ENCODE assay signal across 6 cellular contexts in genomic region chr4:118531947-118532346, GRCh38.
DNase-seq lines count a peak whose midpoint lies in the region; ATAC-seq, FAIRE-seq and TF ChIP-seq lines count a peak whose summit lies in the region.
"Not testable (repeated sequence)": the region's sequence is repeated elsewhere in the genome, so short reads cannot be mapped to it uniquely, and the experiment has no call there.

No MANE protein-coding gene starts in this region.

- H3K4me2 ChIP-seq in A549 = not testable (repeated sequence)

- H3K4me1 ChIP-seq in A549, pancreas: not testable (repeated sequence)

- ATAC-seq in A549, pancreas: not testable (repeated sequence)
- ATAC-seq in activated T-cell treated with anti-CD3 and anti-CD28 coated beads, Interleukin-2, amount 50 U/mL, for 4 hours = peak; percentile 46 to 52

- not testable (repeated sequence) for H3K27me3 Mint-ChIP-seq in activated T-cell treated with anti-CD3 and anti-CD28 coated beads, Interleukin-2, amount 50 U/mL, for 4 hours (ENCODE audit: low read depth)

- not testable (repeated sequence) for H3K4me3 Mint-ChIP-seq in activated T-cell treated with anti-CD3 and anti-CD28 coated beads, Interleukin-2, amount 50 U/mL, for 4 hours

- not testable (repeated sequence) for H3K9me3 Mint-ChIP-seq in activated T-cell treated with anti-CD3 and anti-CD28 coated beads, Interleukin-2, amount 50 U/mL, for 4 hours

- POLR2A ChIA-PET in A549 (lab: Yijun Ruan, JAX) = not testable (repeated sequence)

- intact Hi-C loops in pancreas (cut with DNase I) = not testable (repeated sequence)

- TF ChIP-seq CTCF in A549 (IDR thresholded peaks at IDR 0.05); pancreas (IDR thresholded peaks at IDR 0.05): not testable (repeated sequence)

- FAIRE-seq in A549 (lab: Jason Lieb, UNC) (peak; percentile 95), TTC549 (lab: Jason Lieb, UNC) (peak; percentile 62), colon (lab: Jason Lieb, UNC) (peak; percentile 93), frontal cortex (lab: Jason Lieb, UNC) (peak; percentile 28), pancreas (lab: Jason Lieb, UNC) (peak; percentile 84)

- not testable (repeated sequence) for H3K9me3 ChIP-seq in A549, pancreas

- not testable (repeated sequence) for TF ChIP-seq RAD21 in A549 (conservative IDR thresholded peaks at IDR 0.05 in 1 of 2, IDR thresholded peaks at IDR 0.05 in 1 of 2)

- DNase-seq in A549 (ENCODE audit: low read depth in 1 of 2, low spot score in 1 of 2); activated T-cell treated with anti-CD3 and anti-CD28 coated beads, Interleukin-2, amount 50 U/mL, for 4 hours; frontal cortex (ENCODE audit: low spot score in 2 of 2); pancreas: not testable (repeated sequence)

- CTCF ChIA-PET in A549 (lab: Yijun Ruan, JAX) = not testable (repeated sequence)

- H3K36me3 Mint-ChIP-seq in activated T-cell treated with anti-CD3 and anti-CD28 coated beads, Interleukin-2, amount 50 U/mL, for 4 hours (ENCODE audit: insufficient read depth) = not testable (repeated sequence)

- H3K4me1 Mint-ChIP-seq in activated T-cell treated with anti-CD3 and anti-CD28 coated beads, Interleukin-2, amount 50 U/mL, for 4 hours (ENCODE audit: low read depth) = not testable (repeated sequence)

- not testable (repeated sequence) for TF ChIP-seq POLR2A in A549 (IDR thresholded peaks at IDR 0.05; ENCODE audit: low read length)

- not testable (repeated sequence) for H3K4me3 ChIP-seq in A549, pancreas

- TF ChIP-seq EP300 in A549 (IDR thresholded peaks at IDR 0.05) = not testable (repeated sequence)

- not testable (repeated sequence) for H3K27me3 ChIP-seq in pancreas

- not testable (repeated sequence) for H3K27ac ChIP-seq in A549, pancreas

- not testable (repeated sequence) for H3K36me3 ChIP-seq in pancreas
